In the genomic region with DNA sequence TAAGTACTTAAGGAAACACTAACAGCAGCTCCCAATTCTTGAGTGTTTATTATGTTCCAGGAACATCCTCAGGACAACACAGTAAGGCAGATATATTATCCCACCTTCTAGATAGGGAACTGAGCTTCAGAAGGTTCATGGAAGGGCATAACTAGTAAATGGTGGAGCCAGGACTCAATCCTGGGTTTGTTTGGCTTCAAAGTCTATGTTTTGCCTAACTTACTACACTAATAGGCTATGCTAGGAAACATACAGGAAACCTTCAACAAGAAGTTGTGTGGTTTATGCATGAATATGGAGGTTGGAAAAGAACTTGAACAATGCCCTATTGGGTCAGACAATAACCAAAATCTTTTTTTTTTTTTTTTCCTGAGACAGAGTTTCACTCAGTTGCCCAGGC, we compare ENCODE assay signal across 8 cellular contexts.
"Had no signal": no experiment of that assay in that cellular context is flagged by ENCODE, and none has a peak within 500 bp of the region (broad histone marks: within the 10 kb centered on the region; RNA-seq: fewer than 3 reads in every experiment).

No MANE protein-coding gene starts in this region.

- H3K9ac ChIP-seq: GM23248, KMS-11 had no signal

- DNase-seq: GM23248, GOT3, H9, HCEC 1CT, KBM-7 had no signal

- H3K4me2 ChIP-seq: KMS-11 had no signal

- FAIRE-seq: H54, HTR-8/SVneo had no signal

- H3K27ac ChIP-seq: GM23248, KMS-11 had no signal

- H3K4me3 ChIP-seq: GM23248 had no signal
